In the genomic region with DNA sequence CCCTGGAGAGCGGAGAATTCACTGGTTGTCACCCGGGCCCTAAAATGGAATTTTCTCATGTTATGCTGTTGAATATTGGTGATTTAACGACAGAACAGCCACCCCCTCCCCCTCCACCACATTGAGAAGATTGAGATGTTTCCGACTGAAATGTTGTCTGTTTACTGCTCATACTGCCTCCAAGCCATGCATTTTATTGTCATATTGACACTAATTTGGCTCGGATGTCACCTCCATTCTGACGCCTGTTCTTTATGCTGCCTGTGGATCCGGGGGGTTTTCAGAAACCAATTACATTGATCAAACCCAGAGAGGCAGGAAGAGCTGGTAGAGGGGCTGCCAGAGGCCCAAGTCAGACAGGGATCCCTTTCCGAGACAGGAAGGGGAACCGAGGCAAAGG, we compare ENCODE assay signal across 7 cellular contexts.
"Had no signal": no experiment of that assay in that cellular context is flagged by ENCODE, and none has a peak within 500 bp of the region (broad histone marks: within the 10 kb centered on the region; RNA-seq: fewer than 3 reads in every experiment).

No MANE protein-coding gene starts in this region.

- H3K4me2 ChIP-seq: GM23338 had no signal

- DNase-seq: H9, HCEC 1CT, KG1 had no signal

- ATAC-seq: GM23338, HepG2, K562 had no signal

- H3K27ac ChIP-seq: HL-60 had no signal

- H3K4me3 ChIP-seq: GM23338, K562 had no signal

- H2AFZ ChIP-seq: GM23338 had no signal
